In genomic region chr20:49281059-49281912, GRCh38 we compare ENCODE assay signal across 1 cellular context.
A peak's percentile ranks its signal among the peaks of the same experiment; 100 is the strongest.
TF ChIP-seq lines count a peak whose summit lies in the region.

No MANE protein-coding gene starts in this region.

TF ChIP-seq in HepG2, 621 proteins besides CTCF, POLR2A, EP300 and RAD21 (continued from another document and continues in another):
- TF ChIP-seq, protein P1, sequence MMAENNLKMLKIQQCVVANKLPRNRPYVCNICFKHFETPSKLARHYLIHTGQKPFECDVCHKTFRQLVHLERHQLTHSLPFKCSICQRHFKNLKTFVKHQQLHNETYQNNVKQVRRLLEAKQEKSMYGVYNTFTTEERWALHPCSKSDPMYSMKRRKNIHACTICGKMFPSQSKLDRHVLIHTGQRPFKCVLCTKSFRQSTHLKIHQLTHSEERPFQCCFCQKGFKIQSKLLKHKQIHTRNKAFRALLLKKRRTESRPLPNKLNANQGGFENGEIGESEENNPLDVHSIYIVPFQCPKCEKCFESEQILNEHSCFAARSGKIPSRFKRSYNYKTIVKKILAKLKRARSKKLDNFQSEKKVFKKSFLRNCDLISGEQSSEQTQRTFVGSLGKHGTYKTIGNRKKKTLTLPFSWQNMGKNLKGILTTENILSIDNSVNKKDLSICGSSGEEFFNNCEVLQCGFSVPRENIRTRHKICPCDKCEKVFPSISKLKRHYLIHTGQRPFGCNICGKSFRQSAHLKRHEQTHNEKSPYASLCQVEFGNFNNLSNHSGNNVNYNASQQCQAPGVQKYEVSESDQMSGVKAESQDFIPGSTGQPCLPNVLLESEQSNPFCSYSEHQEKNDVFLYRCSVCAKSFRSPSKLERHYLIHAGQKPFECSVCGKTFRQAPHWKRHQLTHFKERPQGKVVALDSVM (CRISPR knock-in tag; IDR thresholded peaks at IDR 0.05), result 0 out of 2 replicates have a peak, but pooled peaks have one; percentile 24
- TF ChIP-seq CENPX (CRISPR knock-in tag; IDR thresholded peaks at IDR 0.05) (no peak), ZNF775 (CRISPR knock-in tag; IDR thresholded peaks at IDR 0.05; ENCODE audit: borderline replicate concordance) (no peak), SP4 (CRISPR knock-in tag; IDR thresholded peaks at IDR 0.05) (no peak), KDM6A (CRISPR knock-in tag; IDR thresholded peaks at IDR 0.05; ENCODE audit: low read depth) (no peak), TBX2 (CRISPR knock-in tag; IDR thresholded peaks at IDR 0.05; ENCODE audit: borderline replicate concordance) (no peak), ZNF484 (CRISPR knock-in tag; IDR thresholded peaks at IDR 0.05; ENCODE audit: borderline replicate concordance, low read depth) (no peak), ZNF670 (CRISPR knock-in tag; IDR thresholded peaks at IDR 0.05; ENCODE audit: borderline replicate concordance) (no peak), NFRKB (IDR thresholded peaks at IDR 0.05) (no peak), ZNF333 (CRISPR knock-in tag; IDR thresholded peaks at IDR 0.05; ENCODE audit: borderline replicate concordance) (no peak), GABPA (IDR thresholded peaks at IDR 0.05; ENCODE audit: low read depth, low read length) (no peak), GABPA (CRISPR knock-in tag; IDR thresholded peaks at IDR 0.05; ENCODE audit: low read depth) (peak; percentile 25; the same call in 1 of the 2 replicates), ZSCAN5A (CRISPR knock-in tag; IDR thresholded peaks at IDR 0.05; ENCODE audit: borderline replicate concordance) (peak; percentile 86; the same call in 1 of the 2 replicates), NFE2 (CRISPR knock-in tag; IDR thresholded peaks at IDR 0.05) (no peak), ARNTL (CRISPR knock-in tag; IDR thresholded peaks at IDR 0.05) (no peak), ZNF556 (CRISPR knock-in tag; IDR thresholded peaks at IDR 0.05; ENCODE audit: borderline replicate concordance) (no peak), SRSF1 (optimal IDR thresholded peaks at IDR 0.05; ENCODE audit: low read depth, low read length) (no peak), ZNF607 (CRISPR knock-in tag; IDR thresholded peaks at IDR 0.05; ENCODE audit: borderline replicate concordance) (0 out of 2 replicates have a peak, but pooled peaks have one; percentile 59), ZBED4 (CRISPR knock-in tag; IDR thresholded peaks at IDR 0.05; ENCODE audit: borderline replicate concordance) (no peak; the same call in 1 of the 2 replicates), ZNF629 (CRISPR knock-in tag; conservative IDR thresholded peaks at IDR 0.05) (no peak), TCF7L2 (IDR thresholded peaks at IDR 0.05; ENCODE audit: low read depth, low read length) (no peak), STAG1 (CRISPR knock-in tag; IDR thresholded peaks at IDR 0.05) (no peak), KDM1A (CRISPR knock-in tag; IDR thresholded peaks at IDR 0.05) (no peak), ZNF724P (CRISPR knock-in tag; IDR thresholded peaks at IDR 0.05; ENCODE audit: borderline replicate concordance) (no peak), ZFP41 (CRISPR knock-in tag; IDR thresholded peaks at IDR 0.05; ENCODE audit: borderline replicate concordance) (no peak), THAP11 (CRISPR knock-in tag; IDR thresholded peaks at IDR 0.05) (peak; percentile 74), ZMAT3 (CRISPR knock-in tag; conservative IDR thresholded peaks at IDR 0.05) (no peak; the same call in 1 of the 2 replicates), ATF7 (IDR thresholded peaks at IDR 0.05) (no peak), ATF7 (CRISPR knock-in tag; IDR thresholded peaks at IDR 0.05) (no peak), TRIM22 (IDR thresholded peaks at IDR 0.05) (no peak), MTF1 (CRISPR knock-in tag; IDR thresholded peaks at IDR 0.05) (no peak; the same call in 1 of the 2 replicates), SPEN (CRISPR knock-in tag; IDR thresholded peaks at IDR 0.05; ENCODE audit: low read depth) (peak; percentile 49; the same call in 1 of the 2 replicates), SOX5 (CRISPR knock-in tag; IDR thresholded peaks at IDR 0.05; ENCODE audit: borderline replicate concordance) (peak; percentile 59; the same call in 1 of the 2 replicates), ZZZ3 (CRISPR knock-in tag; IDR thresholded peaks at IDR 0.05; ENCODE audit: borderline replicate concordance) (no peak), ZBTB21 (CRISPR knock-in tag; IDR thresholded peaks at IDR 0.05) (no peak), ZXDC (CRISPR knock-in tag; IDR thresholded peaks at IDR 0.05) (no peak), ZBTB20 (CRISPR knock-in tag; IDR thresholded peaks at IDR 0.05; ENCODE audit: borderline replicate concordance, low read depth) (no peak), RFXANK (CRISPR knock-in tag; IDR thresholded peaks at IDR 0.05) (no peak; the same call in 1 of the 2 replicates), ZNF720 (CRISPR knock-in tag; IDR thresholded peaks at IDR 0.05) (no peak), ZNF367 (CRISPR knock-in tag; IDR thresholded peaks at IDR 0.05; ENCODE audit: borderline replicate concordance) (no peak)
- TF ChIP-seq, protein P2, sequence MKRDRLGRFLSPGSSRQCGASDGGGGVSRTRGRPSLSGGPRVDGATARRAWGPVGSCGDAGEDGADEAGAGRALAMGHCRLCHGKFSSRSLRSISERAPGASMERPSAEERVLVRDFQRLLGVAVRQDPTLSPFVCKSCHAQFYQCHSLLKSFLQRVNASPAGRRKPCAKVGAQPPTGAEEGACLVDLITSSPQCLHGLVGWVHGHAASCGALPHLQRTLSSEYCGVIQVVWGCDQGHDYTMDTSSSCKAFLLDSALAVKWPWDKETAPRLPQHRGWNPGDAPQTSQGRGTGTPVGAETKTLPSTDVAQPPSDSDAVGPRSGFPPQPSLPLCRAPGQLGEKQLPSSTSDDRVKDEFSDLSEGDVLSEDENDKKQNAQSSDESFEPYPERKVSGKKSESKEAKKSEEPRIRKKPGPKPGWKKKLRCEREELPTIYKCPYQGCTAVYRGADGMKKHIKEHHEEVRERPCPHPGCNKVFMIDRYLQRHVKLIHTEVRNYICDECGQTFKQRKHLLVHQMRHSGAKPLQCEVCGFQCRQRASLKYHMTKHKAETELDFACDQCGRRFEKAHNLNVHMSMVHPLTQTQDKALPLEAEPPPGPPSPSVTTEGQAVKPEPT (CRISPR knock-in tag; IDR thresholded peaks at IDR 0.05; ENCODE audit: low read depth), result no peak
- TF ChIP-seq, protein P3, sequence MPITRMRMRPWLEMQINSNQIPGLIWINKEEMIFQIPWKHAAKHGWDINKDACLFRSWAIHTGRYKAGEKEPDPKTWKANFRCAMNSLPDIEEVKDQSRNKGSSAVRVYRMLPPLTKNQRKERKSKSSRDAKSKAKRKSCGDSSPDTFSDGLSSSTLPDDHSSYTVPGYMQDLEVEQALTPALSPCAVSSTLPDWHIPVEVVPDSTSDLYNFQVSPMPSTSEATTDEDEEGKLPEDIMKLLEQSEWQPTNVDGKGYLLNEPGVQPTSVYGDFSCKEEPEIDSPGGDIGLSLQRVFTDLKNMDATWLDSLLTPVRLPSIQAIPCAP (CRISPR knock-in tag; IDR thresholded peaks at IDR 0.05; ENCODE audit: low read depth), result no peak
- TF ChIP-seq, protein P4, sequence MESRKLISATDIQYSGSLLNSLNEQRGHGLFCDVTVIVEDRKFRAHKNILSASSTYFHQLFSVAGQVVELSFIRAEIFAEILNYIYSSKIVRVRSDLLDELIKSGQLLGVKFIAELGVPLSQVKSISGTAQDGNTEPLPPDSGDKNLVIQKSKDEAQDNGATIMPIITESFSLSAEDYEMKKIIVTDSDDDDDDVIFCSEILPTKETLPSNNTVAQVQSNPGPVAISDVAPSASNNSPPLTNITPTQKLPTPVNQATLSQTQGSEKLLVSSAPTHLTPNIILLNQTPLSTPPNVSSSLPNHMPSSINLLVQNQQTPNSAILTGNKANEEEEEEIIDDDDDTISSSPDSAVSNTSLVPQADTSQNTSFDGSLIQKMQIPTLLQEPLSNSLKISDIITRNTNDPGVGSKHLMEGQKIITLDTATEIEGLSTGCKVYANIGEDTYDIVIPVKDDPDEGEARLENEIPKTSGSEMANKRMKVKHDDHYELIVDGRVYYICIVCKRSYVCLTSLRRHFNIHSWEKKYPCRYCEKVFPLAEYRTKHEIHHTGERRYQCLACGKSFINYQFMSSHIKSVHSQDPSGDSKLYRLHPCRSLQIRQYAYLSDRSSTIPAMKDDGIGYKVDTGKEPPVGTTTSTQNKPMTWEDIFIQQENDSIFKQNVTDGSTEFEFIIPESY (CRISPR knock-in tag; IDR thresholded peaks at IDR 0.05), result no peak; the same call in 1 of the 2 replicates
- TF ChIP-seq, protein P5, sequence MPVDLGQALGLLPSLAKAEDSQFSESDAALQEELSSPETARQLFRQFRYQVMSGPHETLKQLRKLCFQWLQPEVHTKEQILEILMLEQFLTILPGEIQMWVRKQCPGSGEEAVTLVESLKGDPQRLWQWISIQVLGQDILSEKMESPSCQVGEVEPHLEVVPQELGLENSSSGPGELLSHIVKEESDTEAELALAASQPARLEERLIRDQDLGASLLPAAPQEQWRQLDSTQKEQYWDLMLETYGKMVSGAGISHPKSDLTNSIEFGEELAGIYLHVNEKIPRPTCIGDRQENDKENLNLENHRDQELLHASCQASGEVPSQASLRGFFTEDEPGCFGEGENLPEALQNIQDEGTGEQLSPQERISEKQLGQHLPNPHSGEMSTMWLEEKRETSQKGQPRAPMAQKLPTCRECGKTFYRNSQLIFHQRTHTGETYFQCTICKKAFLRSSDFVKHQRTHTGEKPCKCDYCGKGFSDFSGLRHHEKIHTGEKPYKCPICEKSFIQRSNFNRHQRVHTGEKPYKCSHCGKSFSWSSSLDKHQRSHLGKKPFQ (CRISPR knock-in tag; IDR thresholded peaks at IDR 0.05; ENCODE audit: insufficient replicate concordance), result no peak
- TF ChIP-seq, protein P6, sequence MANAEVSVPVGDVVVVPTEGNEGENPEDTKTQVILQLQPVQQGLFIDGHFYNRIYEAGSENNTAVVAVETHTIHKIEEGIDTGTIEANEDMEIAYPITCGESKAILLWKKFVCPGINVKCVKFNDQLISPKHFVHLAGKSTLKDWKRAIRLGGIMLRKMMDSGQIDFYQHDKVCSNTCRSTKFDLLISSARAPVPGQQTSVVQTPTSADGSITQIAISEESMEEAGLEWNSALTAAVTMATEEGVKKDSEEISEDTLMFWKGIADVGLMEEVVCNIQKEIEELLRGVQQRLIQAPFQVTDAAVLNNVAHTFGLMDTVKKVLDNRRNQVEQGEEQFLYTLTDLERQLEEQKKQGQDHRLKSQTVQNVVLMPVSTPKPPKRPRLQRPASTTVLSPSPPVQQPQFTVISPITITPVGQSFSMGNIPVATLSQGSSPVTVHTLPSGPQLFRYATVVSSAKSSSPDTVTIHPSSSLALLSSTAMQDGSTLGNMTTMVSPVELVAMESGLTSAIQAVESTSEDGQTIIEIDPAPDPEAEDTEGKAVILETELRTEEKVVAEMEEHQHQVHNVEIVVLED (CRISPR knock-in tag; IDR thresholded peaks at IDR 0.05; ENCODE audit: borderline replicate concordance), result no peak
